ENCODE assay signal across 1 cellular context in the genomic region with DNA sequence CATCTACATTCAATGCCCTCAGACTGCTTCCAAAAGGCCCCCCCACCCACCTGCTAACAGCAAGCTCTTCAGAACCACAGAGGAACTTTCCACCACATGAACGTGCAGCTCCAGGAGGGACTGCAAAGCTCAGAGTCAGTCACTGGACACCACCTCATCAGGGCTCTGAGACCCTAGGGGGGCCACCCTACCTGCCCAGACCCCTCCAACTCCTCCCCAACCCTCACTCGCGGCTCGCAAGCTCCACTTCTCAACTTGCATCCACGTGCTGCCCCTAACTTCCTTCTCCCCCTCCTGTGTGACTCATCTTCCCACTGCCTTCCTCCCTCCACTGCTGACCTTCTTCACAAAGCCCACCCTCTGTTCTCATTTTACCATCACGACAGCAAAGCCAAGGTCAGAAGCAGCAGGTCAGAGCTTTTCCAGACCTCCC.
TF ChIP-seq lines count a peak whose summit lies in the region.

No MANE protein-coding gene starts in this region.

TF ChIP-seq in GM12878, 131 proteins besides CTCF, POLR2A, EP300 and RAD21 (continued from another document):
- TF ChIP-seq ZBTB40 (IDR thresholded peaks at IDR 0.05; ENCODE audit: borderline replicate concordance), result no peak
- no peak for TF ChIP-seq E2F8 (IDR thresholded peaks at IDR 0.05; ENCODE audit: low read depth, partially characterized antibody)
- TF ChIP-seq NR2F1 (conservative IDR thresholded peaks at IDR 0.05), result no peak
- TF ChIP-seq, protein P1, sequence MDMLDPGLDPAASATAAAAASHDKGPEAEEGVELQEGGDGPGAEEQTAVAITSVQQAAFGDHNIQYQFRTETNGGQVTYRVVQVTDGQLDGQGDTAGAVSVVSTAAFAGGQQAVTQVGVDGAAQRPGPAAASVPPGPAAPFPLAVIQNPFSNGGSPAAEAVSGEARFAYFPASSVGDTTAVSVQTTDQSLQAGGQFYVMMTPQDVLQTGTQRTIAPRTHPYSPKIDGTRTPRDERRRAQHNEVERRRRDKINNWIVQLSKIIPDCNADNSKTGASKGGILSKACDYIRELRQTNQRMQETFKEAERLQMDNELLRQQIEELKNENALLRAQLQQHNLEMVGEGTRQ (IDR thresholded peaks at IDR 0.05; ENCODE audit: borderline replicate concordance, low read depth, low read length), result no peak
- TF ChIP-seq CBX5 (IDR thresholded peaks at IDR 0.05; ENCODE audit: low read depth), result no peak
- no peak for TF ChIP-seq MXI1 (IDR thresholded peaks at IDR 0.05; ENCODE audit: low read depth, low read length)
- TF ChIP-seq MYB (IDR thresholded peaks at IDR 0.05; ENCODE audit: borderline replicate concordance, low read depth, low read length), result no peak
